Comparison of ENCODE assay signal across 22 cellular contexts in genomic region chr2:159995038-159995437, GRCh38.
DNase-seq lines count a peak whose midpoint lies in the region; ATAC-seq and TF ChIP-seq lines count a peak whose summit lies in the region.
"Had no signal": no experiment of that assay in that cellular context is flagged by ENCODE, and none has a peak within 500 bp of the region (broad histone marks: within the 10 kb centered on the region; RNA-seq: fewer than 3 reads in every experiment).

No MANE protein-coding gene starts in this region.

- H3K27ac ChIP-seq in neural progenitor cell: no peak overlapping the region
- H3K27ac ChIP-seq: 22Rv1; A549; BLaER1 treated with 17β-estradiol and CSF1 and Interleukin-3, amounts not matched to agents 10 nM and 100 nM; C4-2B had no signal

- ATAC-seq in activated T-cell treated with anti-CD3 and anti-CD28 coated beads, Interleukin-2, amount 50 U/mL, for 4 hours: no peak
- ATAC-seq: A549, GM12878 had no signal

- H3K4me3 Mint-ChIP-seq in mesothelial cell of epicardium: no peak overlapping the region
- H3K4me3 Mint-ChIP-seq in nephron: no peak overlapping the region
- no peak overlapping the region for H3K4me3 Mint-ChIP-seq in neural progenitor cell
- H3K4me3 Mint-ChIP-seq in activated T-cell treated with anti-CD3 and anti-CD28 coated beads, Interleukin-2, amount 50 U/mL, for 4 hours: no peak overlapping the region
- H3K4me3 Mint-ChIP-seq: B cell; CD4-positive, alpha-beta T cell; CD8-positive, alpha-beta memory T cell had no signal

- H3K4me1 Mint-ChIP-seq in mesothelial cell of epicardium (peaks cover 40% of the 10 kb centered on the region), nephron (peaks cover 26% of the 10 kb centered on the region), neural progenitor cell (peaks cover 4% of the 10 kb centered on the region)
- no peaks in the 10 kb centered on the region for H3K4me1 Mint-ChIP-seq in activated T-cell treated with anti-CD3 and anti-CD28 coated beads, Interleukin-2, amount 50 U/mL, for 4 hours (ENCODE audit: low read depth)
- H3K4me1 Mint-ChIP-seq: B cell; CD8-positive, alpha-beta memory T cell had no signal

- no peaks in the 10 kb centered on the region for H3K9me3 ChIP-seq in neural progenitor cell (ENCODE audit: low read depth)
- H3K9me3 ChIP-seq: A549 had no signal

- no peak overlapping the region for H3K9ac ChIP-seq in neural progenitor cell
- H3K9ac ChIP-seq: BLaER1 treated with 17β-estradiol and CSF1 and Interleukin-3, amounts not matched to agents 10 nM and 100 nM had no signal

- peak overlapping the region; percentile 64 for H2AFZ ChIP-seq in neural progenitor cell (replicated peaks)

- H3K4me2 ChIP-seq in neural progenitor cell: peak overlapping the region; percentile 19
- H3K4me2 ChIP-seq: A549; BLaER1 treated with 17β-estradiol and CSF1 and Interleukin-3, amounts not matched to agents 10 nM and 100 nM had no signal

- no peak overlapping the region for H3K4me3 ChIP-seq in neural progenitor cell
- H3K4me3 ChIP-seq: A549; BLaER1 treated with 17β-estradiol and CSF1 and Interleukin-3, amounts not matched to agents 10 nM and 100 nM; GM12878 had no signal

- H3K27me3 ChIP-seq in neural progenitor cell: no peaks in the 10 kb centered on the region
- H3K27me3 ChIP-seq: BLaER1 treated with 17β-estradiol and CSF1 and Interleukin-3, amounts not matched to agents 10 nM and 100 nM had no signal

- no peaks in the 10 kb centered on the region for H3F3A ChIP-seq in neural progenitor cell (ENCODE audit: low read depth)

- no peak for DNase-seq in mesothelial cell of epicardium (ENCODE audit: low spot score in 2 of 2, unreplicated experiment in 2 of 2)
- DNase-seq in neural progenitor cell (ENCODE audit: low spot score): no peak
- no peak for DNase-seq in dedifferentiated amniotic fluid mesenchymal stem cell (ENCODE audit: extremely low spot score)
- no peak for DNase-seq in activated T-cell treated with anti-CD3 and anti-CD28 coated beads, Interleukin-2, amount 50 U/mL, for 4 hours
- DNase-seq in foreskin melanocyte: no peak
- DNase-seq: AML-193; CD4-positive, alpha-beta T cell; CD8-positive, alpha-beta memory T cell; DMS 273 treated with DMSO at 0.1 percent for 48 hours; DMS153; DMS53; DMS79; DND-41; EL; GDM1 had no signal

- H3K9me3 Mint-ChIP-seq in mesothelial cell of epicardium (peaks cover 29% of the 10 kb centered on the region), nephron (peaks cover 12% of the 10 kb centered on the region), neural progenitor cell (no peaks in the 10 kb centered on the region)
- H3K9me3 Mint-ChIP-seq in activated T-cell treated with anti-CD3 and anti-CD28 coated beads, Interleukin-2, amount 50 U/mL, for 4 hours: no peaks in the 10 kb centered on the region
- H3K9me3 Mint-ChIP-seq: CD4-positive, alpha-beta T cell; CD8-positive, alpha-beta memory T cell had no signal

- H3K36me3 Mint-ChIP-seq in mesothelial cell of epicardium: peaks cover 23% of the 10 kb centered on the region
- peaks cover 10% of the 10 kb centered on the region for H3K36me3 Mint-ChIP-seq in nephron (ENCODE audit: low read depth)
- H3K36me3 Mint-ChIP-seq in neural progenitor cell: no peaks in the 10 kb centered on the region
- H3K36me3 Mint-ChIP-seq in activated T-cell treated with anti-CD3 and anti-CD28 coated beads, Interleukin-2, amount 50 U/mL, for 4 hours (ENCODE audit: insufficient read depth): no peaks in the 10 kb centered on the region
- H3K36me3 Mint-ChIP-seq: CD8-positive, alpha-beta memory T cell had no signal

- peaks cover 12% of the 10 kb centered on the region for H3K4me1 ChIP-seq in neural progenitor cell
- H3K4me1 ChIP-seq: A549; BLaER1 treated with 17β-estradiol and CSF1 and Interleukin-3, amounts not matched to agents 10 nM and 100 nM had no signal

- H3K36me3 ChIP-seq in neural progenitor cell: no peaks in the 10 kb centered on the region
- H3K36me3 ChIP-seq: BLaER1 treated with 17β-estradiol and CSF1 and Interleukin-3, amounts not matched to agents 10 nM and 100 nM had no signal

- no peaks in the 10 kb centered on the region for H3K79me2 ChIP-seq in neural progenitor cell (ENCODE audit: low read depth)

- no peaks in the 10 kb centered on the region for H4K20me1 ChIP-seq in neural progenitor cell (ENCODE audit: low read depth)
- H4K20me1 ChIP-seq: BLaER1 treated with 17β-estradiol and CSF1 and Interleukin-3, amounts not matched to agents 10 nM and 100 nM had no signal

- no peak for TF ChIP-seq CTCF in mesothelial cell of epicardium (IDR thresholded peaks at IDR 0.05; ENCODE audit: unreplicated experiment)
- TF ChIP-seq CTCF in nephron (IDR thresholded peaks at IDR 0.05; ENCODE audit: unreplicated experiment in 3 of 3): no peak
- no peak for TF ChIP-seq CTCF in neural progenitor cell (IDR thresholded peaks at IDR 0.05)

- H3K27me3 Mint-ChIP-seq in mesothelial cell of epicardium (ENCODE audit: low read depth) (no peaks in the 10 kb centered on the region), nephron (ENCODE audit: low read depth) (no peaks in the 10 kb centered on the region), neural progenitor cell (ENCODE audit: insufficient read depth, low read depth) (no peaks in the 10 kb centered on the region)
- peaks cover 16% of the 10 kb centered on the region for H3K27me3 Mint-ChIP-seq in activated T-cell treated with anti-CD3 and anti-CD28 coated beads, Interleukin-2, amount 50 U/mL, for 4 hours (ENCODE audit: low read depth)

- peak overlapping the region; percentile 28 for H3K27ac Mint-ChIP-seq in mesothelial cell of epicardium
- peak overlapping the region in 2 of 3 experiments; percentile 17 to 36 for H3K27ac Mint-ChIP-seq in nephron
- no peak overlapping the region for H3K27ac Mint-ChIP-seq in neural progenitor cell
- H3K27ac Mint-ChIP-seq: B cell; CD4-positive, alpha-beta T cell had no signal
